In genomic region chr14:35818346-35819115, GRCh38 we compare ENCODE assay signal across 8 cellular contexts. TPM values are rescaled to one million over a fixed set of nuclear protein-coding genes. Genes with fewer than 3 reads are reported as not detected.
DNase-seq lines count a peak whose midpoint lies in the region; ATAC-seq and TF ChIP-seq lines count a peak whose summit lies in the region.

No MANE protein-coding gene starts in this region.

- no peaks in the 10 kb centered on the region for H3K36me3 ChIP-seq in neural progenitor cell
- H3K36me3 ChIP-seq in aorta (ENCODE audit: control insufficient read depth in 1 of 2, insufficient read depth in 2 of 2, low read length in 1 of 2): no peaks in the 10 kb centered on the region

- H3K79me2 ChIP-seq in neural progenitor cell (ENCODE audit: low read depth): no peaks in the 10 kb centered on the region

- no peaks in the 10 kb centered on the region for H3K4me1 Mint-ChIP-seq in neural progenitor cell

- TF ChIP-seq EP300 in Ishikawa (IDR thresholded peaks at IDR 0.05; ENCODE audit: borderline replicate concordance): no peak

- intact Hi-C loops in aorta (cut with DNase I): no loop called here

- H3K4me1 ChIP-seq in neural progenitor cell (no peaks in the 10 kb centered on the region), aorta (ENCODE audit: control insufficient read depth in 1 of 2, insufficient read depth in 2 of 2, low read length in 2 of 2) (peaks cover 0 to 2% of the 10 kb centered on the region in 2 donors)

- DNase-seq in NCI-H2196 (lab: John Stamatoyannopoulos, UW; ENCODE audit: unreplicated experiment) (peak; percentile 62), NCI-H2196 treated with DMSO at 0.1 percent for 48 hours (lab: John Stamatoyannopoulos, UW; ENCODE audit: unreplicated experiment) (no peak), fibroblast of peridontal ligament (ENCODE audit: extremely low read depth) (peak; percentile 70), neural progenitor cell (ENCODE audit: low spot score) (peak; percentile 50), aorta (no peak)

- H3K36me3 Mint-ChIP-seq in neural progenitor cell: no peaks in the 10 kb centered on the region

- no peaks in the 10 kb centered on the region for H3K9me3 Mint-ChIP-seq in neural progenitor cell

- no peak overlapping the region for H3K9ac ChIP-seq in neural progenitor cell

- no peak overlapping the region for H3K4me3 Mint-ChIP-seq in neural progenitor cell

- TF ChIP-seq RAD21 in Ishikawa (IDR thresholded peaks at IDR 0.05; ENCODE audit: low read depth): peak; percentile 81

- no peak overlapping the region for H3K27ac Mint-ChIP-seq in neural progenitor cell

- no peak overlapping the region for H3K4me3 ChIP-seq in neural progenitor cell
- H3K4me3 ChIP-seq in aorta (ENCODE audit: low read length in 2 of 2): no peak overlapping the region

- ATAC-seq in SK-N-SH treated with all-trans-retinoic acid at 6 μM for 48 hours: peak; percentile 84
- ATAC-seq in HG03571 (IDR thresholded peaks at IDR 0.05; ENCODE audit: unreplicated experiment): no peak
- ATAC-seq in aorta (ENCODE audit: low FRiP score): no peak

- peaks cover 2% of the 10 kb centered on the region for H3K27me3 Mint-ChIP-seq in neural progenitor cell (ENCODE audit: insufficient read depth, low read depth)

- H3K27ac ChIP-seq in neural progenitor cell: no peak overlapping the region
- no peak overlapping the region for H3K27ac ChIP-seq in aorta (ENCODE audit: low read depth in 1 of 2, low read length in 2 of 2)

- TF ChIP-seq CTCF in neural progenitor cell (IDR thresholded peaks at IDR 0.05): peak; percentile 60

- no peak overlapping the region for H3K4me2 ChIP-seq in neural progenitor cell

- H4K20me1 ChIP-seq in neural progenitor cell (ENCODE audit: low read depth): no peaks in the 10 kb centered on the region

- H3K27me3 ChIP-seq in neural progenitor cell (no peaks in the 10 kb centered on the region), aorta (ENCODE audit: control insufficient read depth in 1 of 2, insufficient read depth in 2 of 2, low read length in 1 of 2) (no peaks in the 10 kb centered on the region)

- H3K9me3 ChIP-seq in neural progenitor cell (ENCODE audit: low read depth) (no peaks in the 10 kb centered on the region), aorta (ENCODE audit: control insufficient read depth, low read length) (no peaks in the 10 kb centered on the region)

- WGBS in aorta, 2 donors: 70 to 71% methylated on average over 13 of the region's 13 CpGs

- peak overlapping the region; percentile 18 for H2AFZ ChIP-seq in neural progenitor cell (replicated peaks)

- H3F3A ChIP-seq in neural progenitor cell (ENCODE audit: low read depth): no peaks in the 10 kb centered on the region

TF ChIP-seq in Ishikawa, 13 proteins besides CTCF, POLR2A, EP300 and RAD21:
- TF ChIP-seq NFIC (IDR thresholded peaks at IDR 0.05): no peak
- TF ChIP-seq, protein P1, sequence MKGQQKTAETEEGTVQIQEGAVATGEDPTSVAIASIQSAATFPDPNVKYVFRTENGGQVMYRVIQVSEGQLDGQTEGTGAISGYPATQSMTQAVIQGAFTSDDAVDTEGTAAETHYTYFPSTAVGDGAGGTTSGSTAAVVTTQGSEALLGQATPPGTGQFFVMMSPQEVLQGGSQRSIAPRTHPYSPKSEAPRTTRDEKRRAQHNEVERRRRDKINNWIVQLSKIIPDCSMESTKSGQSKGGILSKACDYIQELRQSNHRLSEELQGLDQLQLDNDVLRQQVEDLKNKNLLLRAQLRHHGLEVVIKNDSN (IDR thresholded peaks at IDR 0.05): no peak
- TF ChIP-seq TCF12 (IDR thresholded peaks at IDR 0.05; ENCODE audit: low read depth): no peak
- TF ChIP-seq CREB1 (IDR thresholded peaks at IDR 0.05; ENCODE audit: low read depth): no peak
- no peak for TF ChIP-seq EGR1 (IDR thresholded peaks at IDR 0.05)
- no peak for TF ChIP-seq TAF1 (IDR thresholded peaks at IDR 0.05; ENCODE audit: low read depth)
- TF ChIP-seq TEAD4 (IDR thresholded peaks at IDR 0.05): no peak
- TF ChIP-seq ZBTB7A (IDR thresholded peaks at IDR 0.05; ENCODE audit: low read depth): no peak
- no peak for TF ChIP-seq REST (IDR thresholded peaks at IDR 0.05; ENCODE audit: low read depth)
- no peak for TF ChIP-seq FOXM1 (IDR thresholded peaks at IDR 0.05; ENCODE audit: borderline replicate concordance, low read depth)
- no peak for TF ChIP-seq YY1 (IDR thresholded peaks at IDR 0.05; ENCODE audit: low read depth)
TF ChIP-seq in Ishikawa: peak in this region for 0.

TF ChIP-seq in SK-N-SH treated with all-trans-retinoic acid at 6 μM for 48 hours, 23 proteins besides CTCF, POLR2A, EP300 and RAD21:
- TF ChIP-seq TSHZ2 (CRISPR knock-in tag; IDR thresholded peaks at IDR 0.05): no peak
- no peak for TF ChIP-seq BACH2 (CRISPR knock-in tag; IDR thresholded peaks at IDR 0.05; ENCODE audit: borderline replicate concordance)
- no peak for TF ChIP-seq GLIS3 (CRISPR knock-in tag; IDR thresholded peaks at IDR 0.05)
- TF ChIP-seq, protein P2, sequence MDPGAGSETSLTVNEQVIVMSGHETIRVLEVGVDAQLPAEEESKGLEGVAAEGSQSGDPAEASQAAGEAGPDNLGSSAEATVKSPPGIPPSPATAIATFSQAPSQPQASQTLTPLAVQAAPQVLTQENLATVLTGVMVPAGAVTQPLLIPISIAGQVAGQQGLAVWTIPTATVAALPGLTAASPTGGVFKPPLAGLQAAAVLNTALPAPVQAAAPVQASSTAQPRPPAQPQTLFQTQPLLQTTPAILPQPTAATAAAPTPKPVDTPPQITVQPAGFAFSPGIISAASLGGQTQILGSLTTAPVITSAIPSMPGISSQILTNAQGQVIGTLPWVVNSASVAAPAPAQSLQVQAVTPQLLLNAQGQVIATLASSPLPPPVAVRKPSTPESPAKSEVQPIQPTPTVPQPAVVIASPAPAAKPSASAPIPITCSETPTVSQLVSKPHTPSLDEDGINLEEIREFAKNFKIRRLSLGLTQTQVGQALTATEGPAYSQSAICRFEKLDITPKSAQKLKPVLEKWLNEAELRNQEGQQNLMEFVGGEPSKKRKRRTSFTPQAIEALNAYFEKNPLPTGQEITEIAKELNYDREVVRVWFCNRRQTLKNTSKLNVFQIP (CRISPR knock-in tag; IDR thresholded peaks at IDR 0.05; ENCODE audit: borderline replicate concordance, low read depth): no peak
- TF ChIP-seq, protein P3, sequence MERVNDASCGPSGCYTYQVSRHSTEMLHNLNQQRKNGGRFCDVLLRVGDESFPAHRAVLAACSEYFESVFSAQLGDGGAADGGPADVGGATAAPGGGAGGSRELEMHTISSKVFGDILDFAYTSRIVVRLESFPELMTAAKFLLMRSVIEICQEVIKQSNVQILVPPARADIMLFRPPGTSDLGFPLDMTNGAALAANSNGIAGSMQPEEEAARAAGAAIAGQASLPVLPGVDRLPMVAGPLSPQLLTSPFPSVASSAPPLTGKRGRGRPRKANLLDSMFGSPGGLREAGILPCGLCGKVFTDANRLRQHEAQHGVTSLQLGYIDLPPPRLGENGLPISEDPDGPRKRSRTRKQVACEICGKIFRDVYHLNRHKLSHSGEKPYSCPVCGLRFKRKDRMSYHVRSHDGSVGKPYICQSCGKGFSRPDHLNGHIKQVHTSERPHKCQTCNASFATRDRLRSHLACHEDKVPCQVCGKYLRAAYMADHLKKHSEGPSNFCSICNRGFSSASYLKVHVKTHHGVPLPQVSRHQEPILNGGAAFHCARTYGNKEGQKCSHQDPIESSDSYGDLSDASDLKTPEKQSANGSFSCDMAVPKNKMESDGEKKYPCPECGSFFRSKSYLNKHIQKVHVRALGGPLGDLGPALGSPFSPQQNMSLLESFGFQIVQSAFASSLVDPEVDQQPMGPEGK (CRISPR knock-in tag; IDR thresholded peaks at IDR 0.05; ENCODE audit: borderline replicate concordance): no peak
- no peak for TF ChIP-seq TCF4 (CRISPR knock-in tag; IDR thresholded peaks at IDR 0.05; ENCODE audit: borderline replicate concordance)
- TF ChIP-seq ZC3H10 (CRISPR knock-in tag; IDR thresholded peaks at IDR 0.05): no peak
- no peak for TF ChIP-seq ISL1 (CRISPR knock-in tag; IDR thresholded peaks at IDR 0.05)

RNA-seq across cellular contexts. Expression of gene BRMS1L, which starts 7.6 kb away (rescaled TPM):
- total RNA-seq in neural progenitor cell (ENCODE audit: low replicate concordance): 12.0 and 14.3 TPM in 2 replicates
- total RNA-seq in aorta: 10 to 100 TPM; 13.4 to 14.9 TPM
- polyA plus RNA-seq in aorta: 10 to 100 TPM in 1 of 2 donors, 1 to 10 TPM in 1; 9.6 to 20.9 TPM

RNA-seq across cellular contexts. Expression of gene RALGAPA1, which starts 9.4 kb away (rescaled TPM):
- 20.2 and 31.7 TPM in 2 replicates for total RNA-seq in neural progenitor cell (ENCODE audit: low replicate concordance)
- total RNA-seq in aorta: 10 to 100 TPM; 90.8 to 91.0 TPM
- 10 to 100 TPM in 1 of 2 donors, 1 to 10 TPM in 1; 5.1 to 21.6 TPM for polyA plus RNA-seq in aorta

Comparison
In these comparisons a context has a peak if more than half of its experiments do, and no peak if none do; other contexts are left out.
1. DNase-seq: peak in NCI-H2196 (single experiment), fibroblast of peridontal ligament (single experiment) and neural progenitor cell (single experiment); none in NCI-H2196 treated with DMSO at 0.1 percent for 48 hours (single experiment) and aorta (0 of 2).